8 cellular contexts compared by ENCODE assay signal in genomic region chr2:239399404-239399999, GRCh38. TPM values are rescaled to one million over a fixed set of nuclear protein-coding genes. Genes with fewer than 3 reads are reported as not detected.
A peak's percentile ranks its signal among the peaks of the same experiment; 100 is the strongest.
DNase-seq lines count a peak whose midpoint lies in the region; ATAC-seq and TF ChIP-seq lines count a peak whose summit lies in the region.

No MANE protein-coding gene starts in this region.

- peaks cover 3% of the 10 kb centered on the region for H3K36me3 ChIP-seq in osteoblast (ENCODE audit: insufficient read depth, low read length)

- H3K27me3 ChIP-seq in osteoblast (ENCODE audit: insufficient read depth, low read length), result no peaks in the 10 kb centered on the region

- peak overlapping the region; percentile 29 for H3K27ac ChIP-seq in osteoblast (ENCODE audit: low read depth, low read length)

- TF ChIP-seq CTCF in fibroblast of mammary gland (conservative IDR thresholded peaks at IDR 0.05; ENCODE audit: control insufficient read depth, insufficient read depth, low read depth, low read length), result no peak
- TF ChIP-seq CTCF in osteoblast (IDR thresholded peaks at IDR 0.05; ENCODE audit: extremely low read depth, low read depth, low read length), result no peak

- peaks cover 21% of the 10 kb centered on the region for H4K20me1 ChIP-seq in osteoblast (ENCODE audit: insufficient read depth, low read length)

- no peak for ATAC-seq in GM21367 (IDR thresholded peaks at IDR 0.05; ENCODE audit: unreplicated experiment)

- H3K4me1 ChIP-seq in osteoblast (ENCODE audit: insufficient read depth, low read length), result peaks cover 17% of the 10 kb centered on the region

- DNase-seq in EL (peak; percentile 12), NCI-H146 treated with DMSO at 0.1 percent for 48 hours (lab: John Stamatoyannopoulos, UW; ENCODE audit: unreplicated experiment) (peak; percentile 58), fibroblast of mammary gland (ENCODE audit: low read depth) (peak; percentile 27), osteoblast (ENCODE audit: insufficient read length, low spot score, missing footprints) (peak; percentile 92), NCI-H2029 (lab: John Stamatoyannopoulos, UW) (no peak), globus pallidus (ENCODE audit: low spot score) (no peak)
- DNase-seq in activated T-cell treated with anti-CD3 and anti-CD28 coated beads, Interleukin-2, amount 50 U/mL, for 1 hour, result peak; percentile 48

- peaks cover 35% of the 10 kb centered on the region for H3K79me2 ChIP-seq in osteoblast (ENCODE audit: insufficient read depth, low read length)

- peak overlapping the region; percentile 23 for H2AFZ ChIP-seq in osteoblast (ENCODE audit: low read length)

- no peaks in the 10 kb centered on the region for H3K9me3 ChIP-seq in osteoblast (ENCODE audit: low read depth, low read length)

- H3K4me2 ChIP-seq in osteoblast (ENCODE audit: insufficient read depth, low read length), result peak overlapping the region; percentile 93

- H3K4me3 ChIP-seq in fibroblast of mammary gland (ENCODE audit: control insufficient read depth, low read depth, low read length), result peak overlapping the region; percentile 57
- H3K4me3 ChIP-seq in osteoblast (ENCODE audit: insufficient read depth, low read length), result peak overlapping the region; percentile 69

RNA-seq across cellular contexts. Expression of gene HDAC4, which starts 1.3 kb away (rescaled TPM):
- total RNA-seq in osteoblast, result 23.3 and 30.8 TPM in 2 replicates

Comparison
In these comparisons a context has a peak if more than half of its experiments do, and no peak if none do; other contexts are left out.
1. DNase-seq: peak in EL (single experiment), NCI-H146 treated with DMSO at 0.1 percent for 48 hours (single experiment), activated T-cell treated with anti-CD3 and anti-CD28 coated beads, Interleukin-2, amount 50 U/mL, for 1 hour (single experiment), fibroblast of mammary gland (single experiment) and osteoblast (single experiment); none in NCI-H2029 (single experiment) and globus pallidus (single experiment).